Comparison of ENCODE assay signal across 1 cellular context in genomic region chr12:51238510-51239334, GRCh38.
TF ChIP-seq lines count a peak whose summit lies in the region.

A gene with protein sequence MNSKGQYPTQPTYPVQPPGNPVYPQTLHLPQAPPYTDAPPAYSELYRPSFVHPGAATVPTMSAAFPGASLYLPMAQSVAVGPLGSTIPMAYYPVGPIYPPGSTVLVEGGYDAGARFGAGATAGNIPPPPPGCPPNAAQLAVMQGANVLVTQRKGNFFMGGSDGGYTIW (plus strand): TSS chr12:51238826. CDS start chr12:51238908, 82 bp downstream.

TF ChIP-seq in K562, 482 proteins besides CTCF, POLR2A, EP300 and RAD21 (continued from another document and continues in another):
- TF ChIP-seq, protein P1, sequence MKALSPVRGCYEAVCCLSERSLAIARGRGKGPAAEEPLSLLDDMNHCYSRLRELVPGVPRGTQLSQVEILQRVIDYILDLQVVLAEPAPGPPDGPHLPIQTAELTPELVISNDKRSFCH (CRISPR knock-in tag; IDR thresholded peaks at IDR 0.05): no peak
- TF ChIP-seq, protein P1 (tag; IDR thresholded peaks at IDR 0.05): 0 out of 2 replicates have a peak, but pooled peaks have one; percentile 25
- TF ChIP-seq RUNX1 (IDR thresholded peaks at IDR 0.05; ENCODE audit: low read depth) (no peak), COPS2 (conservative IDR thresholded peaks at IDR 0.05) (no peak), E2F6 (IDR thresholded peaks at IDR 0.05; ENCODE audit: borderline replicate concordance in 1 of 2, extremely low read depth in 1 of 2, insufficient read depth in 1 of 2, insufficient read length in 1 of 2, low read depth in 1 of 2, low read length in 1 of 2, poor library complexity in 1 of 2, severe bottlenecking in 1 of 2) (peak; percentile 15 to 44), GATAD2B (IDR thresholded peaks at IDR 0.05; ENCODE audit: borderline replicate concordance) (no peak), RREB1 (CRISPR knock-in tag; IDR thresholded peaks at IDR 0.05) (peak; percentile 44; the same call in 1 of the 2 replicates), BMI1 (IDR thresholded peaks at IDR 0.05; ENCODE audit: low read length) (no peak), SAP30 (IDR thresholded peaks at IDR 0.05; ENCODE audit: borderline replicate concordance, insufficient read depth, low read depth, low read length, poor library complexity, severe bottlenecking) (peak; percentile 97), MBD2 (IDR thresholded peaks at IDR 0.05; ENCODE audit: borderline replicate concordance, low read depth) (peak; percentile 93), LEF1 (IDR thresholded peaks at IDR 0.05) (peak; percentile 16; the same call in 1 of the 2 replicates), ZNF436 (CRISPR knock-in tag; IDR thresholded peaks at IDR 0.05) (no peak), PHB (CRISPR knock-in tag; IDR thresholded peaks at IDR 0.05) (peak; percentile 33; the same call in 1 of the 2 replicates), HNRNPK (IDR thresholded peaks at IDR 0.05; ENCODE audit: low read depth, low read length, poor library complexity, severe bottlenecking) (peak; percentile 4), HNRNPH1 (optimal IDR thresholded peaks at IDR 0.05; ENCODE audit: low read depth, low read length) (no peak), TBL1XR1 (IDR thresholded peaks at IDR 0.05; ENCODE audit: low read length in 2 of 2) (no peak), ZNF778 (CRISPR knock-in tag; IDR thresholded peaks at IDR 0.05) (no peak), LCOR (CRISPR knock-in tag; IDR thresholded peaks at IDR 0.05) (peak; percentile 41), STAT5A (IDR thresholded peaks at IDR 0.05; ENCODE audit: borderline replicate concordance, low read length) (no peak), HLTF (IDR thresholded peaks at IDR 0.05) (no peak), RFX5 (IDR thresholded peaks at IDR 0.05; ENCODE audit: low read depth, low read length) (no peak), ESRRA (IDR thresholded peaks at IDR 0.05; ENCODE audit: borderline replicate concordance, low read depth) (no peak; the same call in none of the 2 replicates), ZNF3 (CRISPR knock-in tag; IDR thresholded peaks at IDR 0.05) (no peak), ZNF444 (CRISPR knock-in tag; IDR thresholded peaks at IDR 0.05) (no peak), CXXC5 (CRISPR knock-in tag; IDR thresholded peaks at IDR 0.05) (peak; percentile 95), E2F1 (CRISPR knock-in tag; IDR thresholded peaks at IDR 0.05) (peak; percentile 63; the same call in 1 of the 2 replicates), KAT2B (IDR thresholded peaks at IDR 0.05; ENCODE audit: low read depth, low read length) (no peak), NFIX (CRISPR knock-in tag; IDR thresholded peaks at IDR 0.05; ENCODE audit: low read depth) (no peak), SMC3 (conservative IDR thresholded peaks at IDR 0.05; ENCODE audit: insufficient read depth, low read depth, low read length) (0 out of 2 replicates have a peak, but pooled peaks have one; percentile 5), STAT5B (CRISPR knock-in tag; IDR thresholded peaks at IDR 0.05) (no peak), ZNF449 (CRISPR knock-in tag; IDR thresholded peaks at IDR 0.05) (no peak), ZNF696 (CRISPR knock-in tag; conservative IDR thresholded peaks at IDR 0.05) (no peak), ZBTB8A (IDR thresholded peaks at IDR 0.05; ENCODE audit: partially characterized antibody) (no peak), SUPT5H (IDR thresholded peaks at IDR 0.05) (peak; percentile 95), MEF2A (IDR thresholded peaks at IDR 0.05; ENCODE audit: control insufficient read depth, low read depth, low read length) (no peak)
- TF ChIP-seq, protein P2, sequence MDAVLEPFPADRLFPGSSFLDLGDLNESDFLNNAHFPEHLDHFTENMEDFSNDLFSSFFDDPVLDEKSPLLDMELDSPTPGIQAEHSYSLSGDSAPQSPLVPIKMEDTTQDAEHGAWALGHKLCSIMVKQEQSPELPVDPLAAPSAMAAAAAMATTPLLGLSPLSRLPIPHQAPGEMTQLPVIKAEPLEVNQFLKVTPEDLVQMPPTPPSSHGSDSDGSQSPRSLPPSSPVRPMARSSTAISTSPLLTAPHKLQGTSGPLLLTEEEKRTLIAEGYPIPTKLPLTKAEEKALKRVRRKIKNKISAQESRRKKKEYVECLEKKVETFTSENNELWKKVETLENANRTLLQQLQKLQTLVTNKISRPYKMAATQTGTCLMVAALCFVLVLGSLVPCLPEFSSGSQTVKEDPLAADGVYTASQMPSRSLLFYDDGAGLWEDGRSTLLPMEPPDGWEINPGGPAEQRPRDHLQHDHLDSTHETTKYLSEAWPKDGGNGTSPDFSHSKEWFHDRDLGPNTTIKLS (IDR thresholded peaks at IDR 0.05; ENCODE audit: borderline replicate concordance, low read depth): no peak
- TF ChIP-seq, protein P3, sequence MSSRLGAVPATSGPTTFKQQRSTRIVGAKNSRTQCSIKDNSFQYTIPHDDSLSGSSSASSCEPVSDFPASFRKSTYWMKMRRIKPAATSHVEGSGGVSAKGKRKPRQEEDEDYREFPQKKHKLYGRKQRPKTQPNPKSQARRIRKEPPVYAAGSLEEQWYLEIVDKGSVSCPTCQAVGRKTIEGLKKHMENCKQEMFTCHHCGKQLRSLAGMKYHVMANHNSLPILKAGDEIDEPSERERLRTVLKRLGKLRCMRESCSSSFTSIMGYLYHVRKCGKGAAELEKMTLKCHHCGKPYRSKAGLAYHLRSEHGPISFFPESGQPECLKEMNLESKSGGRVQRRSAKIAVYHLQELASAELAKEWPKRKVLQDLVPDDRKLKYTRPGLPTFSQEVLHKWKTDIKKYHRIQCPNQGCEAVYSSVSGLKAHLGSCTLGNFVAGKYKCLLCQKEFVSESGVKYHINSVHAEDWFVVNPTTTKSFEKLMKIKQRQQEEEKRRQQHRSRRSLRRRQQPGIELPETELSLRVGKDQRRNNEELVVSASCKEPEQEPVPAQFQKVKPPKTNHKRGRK (tag; IDR thresholded peaks at IDR 0.05): no peak
- TF ChIP-seq, protein P4, sequence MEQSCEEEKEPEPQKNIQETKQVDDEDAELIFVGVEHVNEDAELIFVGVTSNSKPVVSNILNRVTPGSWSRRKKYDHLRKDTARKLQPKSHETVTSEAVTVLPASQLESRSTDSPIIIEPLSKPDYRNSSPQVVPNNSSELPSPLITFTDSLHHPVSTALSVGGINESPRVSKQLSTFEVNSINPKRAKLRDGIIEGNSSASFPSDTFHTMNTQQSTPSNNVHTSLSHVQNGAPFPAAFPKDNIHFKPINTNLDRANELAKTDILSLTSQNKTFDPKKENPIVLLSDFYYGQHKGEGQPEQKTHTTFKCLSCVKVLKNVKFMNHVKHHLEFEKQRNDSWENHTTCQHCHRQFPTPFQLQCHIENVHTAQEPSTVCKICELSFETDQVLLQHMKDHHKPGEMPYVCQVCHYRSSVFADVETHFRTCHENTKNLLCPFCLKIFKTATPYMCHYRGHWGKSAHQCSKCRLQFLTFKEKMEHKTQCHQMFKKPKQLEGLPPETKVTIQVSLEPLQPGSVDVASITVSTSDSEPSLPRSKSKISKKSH (CRISPR knock-in tag; IDR thresholded peaks at IDR 0.05): no peak
- TF ChIP-seq, protein P5, sequence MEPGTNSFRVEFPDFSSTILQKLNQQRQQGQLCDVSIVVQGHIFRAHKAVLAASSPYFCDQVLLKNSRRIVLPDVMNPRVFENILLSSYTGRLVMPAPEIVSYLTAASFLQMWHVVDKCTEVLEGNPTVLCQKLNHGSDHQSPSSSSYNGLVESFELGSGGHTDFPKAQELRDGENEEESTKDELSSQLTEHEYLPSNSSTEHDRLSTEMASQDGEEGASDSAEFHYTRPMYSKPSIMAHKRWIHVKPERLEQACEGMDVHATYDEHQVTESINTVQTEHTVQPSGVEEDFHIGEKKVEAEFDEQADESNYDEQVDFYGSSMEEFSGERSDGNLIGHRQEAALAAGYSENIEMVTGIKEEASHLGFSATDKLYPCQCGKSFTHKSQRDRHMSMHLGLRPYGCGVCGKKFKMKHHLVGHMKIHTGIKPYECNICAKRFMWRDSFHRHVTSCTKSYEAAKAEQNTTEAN (CRISPR knock-in tag; IDR thresholded peaks at IDR 0.05): no peak; the same call in 1 of the 2 replicates
- TF ChIP-seq, protein P6, sequence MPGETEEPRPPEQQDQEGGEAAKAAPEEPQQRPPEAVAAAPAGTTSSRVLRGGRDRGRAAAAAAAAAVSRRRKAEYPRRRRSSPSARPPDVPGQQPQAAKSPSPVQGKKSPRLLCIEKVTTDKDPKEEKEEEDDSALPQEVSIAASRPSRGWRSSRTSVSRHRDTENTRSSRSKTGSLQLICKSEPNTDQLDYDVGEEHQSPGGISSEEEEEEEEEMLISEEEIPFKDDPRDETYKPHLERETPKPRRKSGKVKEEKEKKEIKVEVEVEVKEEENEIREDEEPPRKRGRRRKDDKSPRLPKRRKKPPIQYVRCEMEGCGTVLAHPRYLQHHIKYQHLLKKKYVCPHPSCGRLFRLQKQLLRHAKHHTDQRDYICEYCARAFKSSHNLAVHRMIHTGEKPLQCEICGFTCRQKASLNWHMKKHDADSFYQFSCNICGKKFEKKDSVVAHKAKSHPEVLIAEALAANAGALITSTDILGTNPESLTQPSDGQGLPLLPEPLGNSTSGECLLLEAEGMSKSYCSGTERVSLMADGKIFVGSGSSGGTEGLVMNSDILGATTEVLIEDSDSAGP (CRISPR knock-in tag; IDR thresholded peaks at IDR 0.05): no peak
- TF ChIP-seq, protein P7, sequence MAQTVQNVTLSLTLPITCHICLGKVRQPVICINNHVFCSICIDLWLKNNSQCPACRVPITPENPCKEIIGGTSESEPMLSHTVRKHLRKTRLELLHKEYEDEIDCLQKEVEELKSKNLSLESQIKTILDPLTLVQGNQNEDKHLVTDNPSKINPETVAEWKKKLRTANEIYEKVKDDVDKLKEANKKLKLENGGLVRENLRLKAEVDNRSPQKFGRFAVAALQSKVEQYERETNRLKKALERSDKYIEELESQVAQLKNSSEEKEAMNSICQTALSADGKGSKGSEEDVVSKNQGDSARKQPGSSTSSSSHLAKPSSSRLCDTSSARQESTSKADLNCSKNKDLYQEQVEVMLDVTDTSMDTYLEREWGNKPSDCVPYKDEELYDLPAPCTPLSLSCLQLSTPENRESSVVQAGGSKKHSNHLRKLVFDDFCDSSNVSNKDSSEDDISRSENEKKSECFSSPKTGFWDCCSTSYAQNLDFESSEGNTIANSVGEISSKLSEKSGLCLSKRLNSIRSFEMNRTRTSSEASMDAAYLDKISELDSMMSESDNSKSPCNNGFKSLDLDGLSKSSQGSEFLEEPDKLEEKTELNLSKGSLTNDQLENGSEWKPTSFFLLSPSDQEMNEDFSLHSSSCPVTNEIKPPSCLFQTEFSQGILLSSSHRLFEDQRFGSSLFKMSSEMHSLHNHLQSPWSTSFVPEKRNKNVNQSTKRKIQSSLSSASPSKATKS (CRISPR knock-in tag; IDR thresholded peaks at IDR 0.05): no peak
